ENCODE assay signal across 10 cellular contexts in genomic region chr19:41373993-41374392, GRCh38. TPM values are rescaled to one million over a fixed set of nuclear protein-coding genes. Genes with fewer than 3 reads are reported as not detected.
A peak's percentile ranks its signal among the peaks of the same experiment; 100 is the strongest.
DNase-seq lines count a peak whose midpoint lies in the region; ATAC-seq and TF ChIP-seq lines count a peak whose summit lies in the region.
"Had no signal": no experiment of that assay in that cellular context is flagged by ENCODE, and none has a peak within 500 bp of the region (broad histone marks: within the 10 kb centered on the region; RNA-seq: fewer than 3 reads in every experiment).

No MANE protein-coding gene starts in this region.

- H3K36me3 ChIP-seq in brain microvascular endothelial cell (replicated peaks) = no peaks in the 10 kb centered on the region

- ATAC-seq in left lobe of liver (peak; percentile 37), HG02840 (IDR thresholded peaks at IDR 0.05; ENCODE audit: low FRiP score, unreplicated experiment) (no peak)
- ATAC-seq: K562 had no signal

- in situ Hi-C loops in brain microvascular endothelial cell (cut with HindIII; ENCODE audit: low pct_ligation_motif_present, low sequenced_read_pairs) = no loop called here

- H3K4me3 ChIP-seq in brain microvascular endothelial cell (ENCODE audit: low read depth, low read length) = no peak overlapping the region
- H3K4me3 ChIP-seq: K562 had no signal

- TF ChIP-seq CTCF in brain microvascular endothelial cell (IDR thresholded peaks at IDR 0.05; ENCODE audit: low read depth, low read length, missing control alignments) = no peak

- no peaks in the 10 kb centered on the region for H3K27me3 ChIP-seq in brain microvascular endothelial cell (replicated peaks)

- no peak overlapping the region for H3K27ac ChIP-seq in brain microvascular endothelial cell
- H3K27ac ChIP-seq: C4-2B had no signal

- DNase-seq in A172 (ENCODE audit: low spot score) (peak; percentile 74), NCI-H1694 (lab: John Stamatoyannopoulos, UW) (peak; percentile 94), brain microvascular endothelial cell (peak; percentile 68), left lobe of liver (ENCODE audit: low spot score) (no peak), KG1 (lab: John Stamatoyannopoulos, UW) (no peak), cortex of kidney (lab: John Stamatoyannopoulos, UW) (no peak), ecto neural progenitor cell (ENCODE audit: low spot score) (no peak)

RNA-seq across cellular contexts. Expression of gene TMEM91, which starts 2.3 kb away (rescaled TPM):
- 0.98 and 2.1 TPM in 2 replicates for total RNA-seq in A172 (2014; rRNA removed; shearing (Covaris generic))
- total RNA-seq in left lobe of liver = 3.1 TPM

RNA-seq across cellular contexts. Expression of gene B9D2, which starts 10.0 kb away (rescaled TPM):
- 4.5 and 13.5 TPM in 2 replicates for total RNA-seq in A172 (2014; rRNA removed; shearing (Covaris generic))
- 2.1 TPM for total RNA-seq in left lobe of liver

RNA-seq across cellular contexts. Expression of gene TGFB1, which starts 20.3 kb away (rescaled TPM):
- 13.6 and 18.3 TPM in 2 replicates for total RNA-seq in A172 (2014; rRNA removed; shearing (Covaris generic))
- 7.9 TPM for total RNA-seq in left lobe of liver

RNA-seq across cellular contexts. Expression of gene EXOSC5, which starts 23.2 kb away (rescaled TPM):
- total RNA-seq in A172 (2014; rRNA removed; shearing (Covaris generic)) = 33.5 and 36.7 TPM in 2 replicates
- 13.2 TPM for total RNA-seq in left lobe of liver

RNA-seq across cellular contexts. Expression of gene BCKDHA, which starts 23.6 kb away (rescaled TPM):
- total RNA-seq in A172 (2014; rRNA removed; shearing (Covaris generic)) = 34.9 and 45.9 TPM in 2 replicates
- 64.4 TPM for total RNA-seq in left lobe of liver

Comparison
In these comparisons a context has a peak if more than half of its experiments do, and no peak if none do; other contexts are left out.
1. DNase-seq: peak in A172 (single experiment), NCI-H1694 (single experiment) and brain microvascular endothelial cell (single experiment); none in left lobe of liver (single experiment), KG1 (single experiment), cortex of kidney (single experiment) and ecto neural progenitor cell (single experiment).